In genomic region chr12:104477812-104478388, GRCh38 we compare ENCODE assay signal across 1 cellular context.
TF ChIP-seq lines count a peak whose summit lies in the region.

No MANE protein-coding gene starts in this region.

TF ChIP-seq in SK-N-SH, 30 proteins besides CTCF, POLR2A, EP300 and RAD21:
- TF ChIP-seq TCF12 (IDR thresholded peaks at IDR 0.05) (no peak), NFIC (IDR thresholded peaks at IDR 0.05; ENCODE audit: borderline replicate concordance) (no peak)
